ENCODE assay signal across 29 cellular contexts in genomic region chr7:99638731-99639130, GRCh38. TPM values are rescaled to one million over a fixed set of nuclear protein-coding genes. Genes with fewer than 3 reads are reported as not detected.
DNase-seq lines count a peak whose midpoint lies in the region; ATAC-seq and TF ChIP-seq lines count a peak whose summit lies in the region.
"Had no signal": no experiment of that assay in that cellular context is flagged by ENCODE, and none has a peak within 500 bp of the region (broad histone marks: within the 10 kb centered on the region; RNA-seq: fewer than 3 reads in every experiment).

No MANE protein-coding gene starts in this region.

- H3K4me3 Mint-ChIP-seq in activated naive CD4-positive, alpha-beta T cell treated with anti-CD3 and anti-CD28 coated beads for 36 hours: no peak overlapping the region
- no peak overlapping the region for H3K4me3 Mint-ChIP-seq in activated naive CD8-positive, alpha-beta T cell treated with anti-CD3 and anti-CD28 coated beads for 36 hours
- H3K4me3 Mint-ChIP-seq in CD4-positive, alpha-beta T cell: no peak overlapping the region
- H3K4me3 Mint-ChIP-seq: CD8-positive, alpha-beta memory T cell had no signal

- H3K4me3 ChIP-seq in HUES48 (ENCODE audit: low read depth, low read length): no peak overlapping the region
- H3K4me3 ChIP-seq: GM12878, SJSA1 had no signal

- H3K27me3 ChIP-seq in HUES48 (ENCODE audit: control insufficient read depth, insufficient read depth, low read length): no peaks in the 10 kb centered on the region
- H3K27me3 ChIP-seq in CD4-positive, alpha-beta T cell (ENCODE audit: control insufficient read depth, insufficient read depth, low read length): no peaks in the 10 kb centered on the region
- H3K27me3 ChIP-seq: SJSA1 had no signal

- no peak for TF ChIP-seq CTCF in CD4-positive, alpha-beta T cell (IDR thresholded peaks at IDR 0.05)

- no peak for ATAC-seq in HG02678 (IDR thresholded peaks at IDR 0.05; ENCODE audit: unreplicated experiment)
- ATAC-seq in CD4-positive, alpha-beta T cell (ENCODE audit: poor library complexity): no peak
- ATAC-seq: GM12878, HCT116, PC-3 had no signal

- POLR2A ChIA-PET in CD4-positive, alpha-beta T cell (lab: Charles Lee): no interaction called here

- no peaks in the 10 kb centered on the region for H3K27me3 Mint-ChIP-seq in activated naive CD4-positive, alpha-beta T cell treated with anti-CD3 and anti-CD28 coated beads for 36 hours (ENCODE audit: low read depth)
- H3K27me3 Mint-ChIP-seq in activated naive CD8-positive, alpha-beta T cell treated with anti-CD3 and anti-CD28 coated beads for 36 hours: no peaks in the 10 kb centered on the region
- no peaks in the 10 kb centered on the region for H3K27me3 Mint-ChIP-seq in CD4-positive, alpha-beta T cell
- H3K27me3 Mint-ChIP-seq: CD8-positive, alpha-beta memory T cell had no signal

- no peaks in the 10 kb centered on the region for H3K9me3 ChIP-seq in HUES48 (ENCODE audit: control insufficient read depth, insufficient read depth, low read length)
- H3K9me3 ChIP-seq in CD4-positive, alpha-beta T cell (ENCODE audit: control insufficient read depth, low read length): no peaks in the 10 kb centered on the region
- H3K9me3 ChIP-seq: SJSA1 had no signal

- H3K27ac ChIP-seq in HUES48 (ENCODE audit: low read depth, low read length): peak overlapping the region; percentile 17
- no peak overlapping the region for H3K27ac ChIP-seq in CD4-positive, alpha-beta T cell (ENCODE audit: low read depth, low read length)
- H3K27ac ChIP-seq: SJSA1 had no signal

- peaks cover 65% of the 10 kb centered on the region for H3K4me1 Mint-ChIP-seq in activated naive CD4-positive, alpha-beta T cell treated with anti-CD3 and anti-CD28 coated beads for 36 hours (ENCODE audit: low read depth)
- H3K4me1 Mint-ChIP-seq in activated naive CD8-positive, alpha-beta T cell treated with anti-CD3 and anti-CD28 coated beads for 36 hours: peaks cover 66% of the 10 kb centered on the region
- H3K4me1 Mint-ChIP-seq in CD4-positive, alpha-beta T cell (ENCODE audit: low read depth): peaks cover 7% of the 10 kb centered on the region

- no peak for DNase-seq in activated naive CD4-positive, alpha-beta T cell treated with anti-CD3 and anti-CD28 coated beads for 36 hours
- DNase-seq in activated naive CD4-positive, alpha-beta T cell treated with anti-CD3 and anti-CD28 coated beads, Interleukin-2, amount 50 U/mL, for 16 hours: no peak
- no peak for DNase-seq in activated naive CD8-positive, alpha-beta T cell treated with anti-CD3 and anti-CD28 coated beads for 36 hours
- no peak for DNase-seq in central memory CD4-positive, alpha-beta T cell
- no peak for DNase-seq in CD4-positive, alpha-beta T cell
- DNase-seq: C1 segment of cervical spinal cord; CD8-positive, alpha-beta memory T cell; DMS 273 treated with DMSO at 0.1 percent for 48 hours; DMS79; EL; GDM1; GOT3; KBM-7; MV-4-11; NCI-H1105; NCI-H1436 treated with DMSO at 0.1 percent for 48 hours; NCI-H2029; NCI-H446 treated with DMSO at 0.1 percent for 48 hours; NCI-H526; NCI-H82; NK-92 treated with Interleukin-12 subunit alpha and Interleukin-12 subunit beta, amount 100 ng/mL, for 24 hours; PC-3; Right ventricle myocardium superior had no signal

- no peaks in the 10 kb centered on the region for H3K9me3 Mint-ChIP-seq in activated naive CD4-positive, alpha-beta T cell treated with anti-CD3 and anti-CD28 coated beads for 36 hours
- H3K9me3 Mint-ChIP-seq in activated naive CD8-positive, alpha-beta T cell treated with anti-CD3 and anti-CD28 coated beads for 36 hours: peaks cover 2% of the 10 kb centered on the region
- no peaks in the 10 kb centered on the region for H3K9me3 Mint-ChIP-seq in CD4-positive, alpha-beta T cell
- H3K9me3 Mint-ChIP-seq: CD8-positive, alpha-beta memory T cell had no signal

- H3K36me3 ChIP-seq in HUES48 (ENCODE audit: control insufficient read depth, insufficient read depth, low read length): no peaks in the 10 kb centered on the region; the same call in 1 of the 2 replicates

- H3K27ac Mint-ChIP-seq in activated naive CD4-positive, alpha-beta T cell treated with anti-CD3 and anti-CD28 coated beads for 36 hours: peak overlapping the region; percentile 97
- peak overlapping the region; percentile 97 for H3K27ac Mint-ChIP-seq in activated naive CD8-positive, alpha-beta T cell treated with anti-CD3 and anti-CD28 coated beads for 36 hours
- H3K27ac Mint-ChIP-seq in CD4-positive, alpha-beta T cell: no peak overlapping the region
- H3K27ac Mint-ChIP-seq: CD8-positive, alpha-beta memory T cell had no signal

- H3K36me3 Mint-ChIP-seq in activated naive CD4-positive, alpha-beta T cell treated with anti-CD3 and anti-CD28 coated beads for 36 hours (ENCODE audit: low read depth): peaks cover 42% of the 10 kb centered on the region
- peaks cover 73% of the 10 kb centered on the region for H3K36me3 Mint-ChIP-seq in activated naive CD8-positive, alpha-beta T cell treated with anti-CD3 and anti-CD28 coated beads for 36 hours
- peaks cover 51% of the 10 kb centered on the region for H3K36me3 Mint-ChIP-seq in CD4-positive, alpha-beta T cell (ENCODE audit: low read depth)

- H3K4me1 ChIP-seq in HUES48 (ENCODE audit: control insufficient read depth, insufficient read depth, low read length): peaks cover 11% of the 10 kb centered on the region; the same call in 1 of the 2 replicates
- H3K4me1 ChIP-seq: SJSA1 had no signal

- no peak overlapping the region for H3K9ac ChIP-seq in HUES48 (ENCODE audit: low read depth, low read length)

- intact Hi-C loops in activated naive CD4-positive, alpha-beta T cell treated with anti-CD3 and anti-CD28 coated beads for 36 hours (cut with micrococcal nuclease): no loop called here
- intact Hi-C loops in CD4-positive, alpha-beta T cell (cut with DNase I, micrococcal nuclease): no loop called here

- CTCF ChIA-PET in activated naive CD4-positive, alpha-beta T cell treated with anti-CD3 and anti-CD28 coated beads for 36 hours (lab: Charles Lee): no interaction called here
- CTCF ChIA-PET in CD4-positive, alpha-beta T cell (lab: Charles Lee): no interaction called here

RNA-seq across cellular contexts. Expression of gene ZSCAN25, which starts 22.0 kb away (rescaled TPM):
- total RNA-seq in activated naive CD4-positive, alpha-beta T cell treated with anti-CD3 and anti-CD28 coated beads for 36 hours: 10 to 100 TPM; 20.7 to 22.3 TPM
- total RNA-seq in activated naive CD8-positive, alpha-beta T cell treated with anti-CD3 and anti-CD28 coated beads for 36 hours: 10 to 100 TPM; 29.7 to 30.1 TPM
- total RNA-seq in CD4-positive, alpha-beta T cell: 10 to 100 TPM; 41.5 to 44.2 TPM

RNA-seq across cellular contexts. Expression of gene TMEM225B, which starts 40.7 kb away (rescaled TPM):
- 1 to 10 TPM in 1 of 2 experiments, under 1 TPM in 1; 0.98 to 1.7 TPM for total RNA-seq in activated naive CD4-positive, alpha-beta T cell treated with anti-CD3 and anti-CD28 coated beads for 36 hours
- under 1 TPM; 0.42 to 0.70 TPM for total RNA-seq in activated naive CD8-positive, alpha-beta T cell treated with anti-CD3 and anti-CD28 coated beads for 36 hours
- total RNA-seq in CD4-positive, alpha-beta T cell: 1 to 10 TPM; 1.0 TPM
- total RNA-seq: LHCN-M2, PC-3, Right ventricle myocardium superior had no signal

RNA-seq across cellular contexts. Expression of gene CYP3A5, which starts 41.1 kb away (rescaled TPM):
- total RNA-seq in activated naive CD4-positive, alpha-beta T cell treated with anti-CD3 and anti-CD28 coated beads for 36 hours: under 1 TPM; 0.86 TPM
- not detected for total RNA-seq in activated naive CD8-positive, alpha-beta T cell treated with anti-CD3 and anti-CD28 coated beads for 36 hours
- total RNA-seq in CD4-positive, alpha-beta T cell: not detected
- total RNA-seq: CD8-positive, alpha-beta memory T cell; LHCN-M2; PC-3; Right ventricle myocardium superior had no signal
